ENCODE assay signal across 17 cellular contexts in genomic region chr11:35711173-35711910, GRCh38. TPM values are rescaled to one million over a fixed set of nuclear protein-coding genes. Genes with fewer than 3 reads are reported as not detected.
A peak's percentile ranks its signal among the peaks of the same experiment; 100 is the strongest.
DNase-seq lines count a peak whose midpoint lies in the region; ATAC-seq and TF ChIP-seq lines count a peak whose summit lies in the region.
"Had no signal": no experiment of that assay in that cellular context is flagged by ENCODE, and none has a peak within 500 bp of the region (broad histone marks: within the 10 kb centered on the region; RNA-seq: fewer than 3 reads in every experiment).

No MANE protein-coding gene starts in this region.

- H3K4me3 ChIP-seq in osteoblast (ENCODE audit: insufficient read depth, low read length) (no peak overlapping the region), gastrocnemius medialis (no peak overlapping the region)
- H3K4me3 ChIP-seq: left lung had no signal

- H3K4me2 ChIP-seq in osteoblast (ENCODE audit: insufficient read depth, low read length) = no peak overlapping the region

- H3K4me1 ChIP-seq in osteoblast (ENCODE audit: insufficient read depth, low read length) (peaks cover 3% of the 10 kb centered on the region), gastrocnemius medialis (peaks cover 3 to 10% of the 10 kb centered on the region in 2 donors)
- H3K4me1 ChIP-seq: left lung had no signal

- H3K27ac ChIP-seq in osteoblast (ENCODE audit: low read depth, low read length) = no peak overlapping the region
- H3K27ac ChIP-seq in gastrocnemius medialis = no peak overlapping the region
- H3K27ac ChIP-seq: left lung had no signal

- no peaks in the 10 kb centered on the region for H3K9me3 Mint-ChIP-seq in chondrocyte (ENCODE audit: low read depth)

- no peak overlapping the region for H3K27ac Mint-ChIP-seq in chondrocyte (ENCODE audit: unreplicated experiment)
- H3K27ac Mint-ChIP-seq: activated CD8-positive, alpha-beta T cell treated with anti-CD3 and anti-CD28 coated beads, Interleukin-2, amount 10 ng/mL, durations not matched to agents 7 days and 5 days; activated T-helper 17 cell treated with anti-CD3 and anti-CD28 coated beads, Interleukin-2, amount 50 U/mL, for 72 hours had no signal

- H2AFZ ChIP-seq in osteoblast (ENCODE audit: low read length) = no peak overlapping the region

- H3K4me1 Mint-ChIP-seq in chondrocyte (ENCODE audit: low read depth) = peaks cover 8% of the 10 kb centered on the region

- peaks cover 42% of the 10 kb centered on the region for H4K20me1 ChIP-seq in osteoblast (ENCODE audit: insufficient read depth, low read length)

- intact Hi-C loops in gastrocnemius medialis (cut with DNase I; ENCODE audit: low total_unique reads) = no loop called here

- DNase-seq in DMS 273 (lab: John Stamatoyannopoulos, UW; ENCODE audit: unreplicated experiment) (peak; percentile 12), DMS 273 treated with DMSO at 0.1 percent for 48 hours (lab: John Stamatoyannopoulos, UW) (no peak), NCI-H69 (lab: John Stamatoyannopoulos, UW) (peak; percentile 41), chondrocyte (ENCODE audit: low spot score) (no peak), osteoblast (ENCODE audit: insufficient read length, low spot score, missing footprints) (no peak), gastrocnemius medialis (no peak), OCI-M1 (lab: John Stamatoyannopoulos, UW) (no peak)
- DNase-seq in stimulated activated CD4-positive, alpha-beta T cell treated with anti-CD3 and anti-CD28 coated beads, Interleukin-4, amount 100 ng/mL, for 4 hours = no peak
- DNase-seq: 8988T; activated CD8-positive, alpha-beta T cell treated with anti-CD3 and anti-CD28 coated beads, Interleukin-2, amount 10 ng/mL, durations not matched to agents 7 days and 5 days; CD4-positive, alpha-beta memory T cell; GF-D8; left lung; naive thymus-derived CD8-positive, alpha-beta T cell; NCI-H1092 treated with DMSO at 0.1 percent for 48 hours; NCI-H2227 treated with DMSO at 0.1 percent for 48 hours had no signal

- no peak for ATAC-seq in gastrocnemius medialis
- ATAC-seq: activated CD8-positive, alpha-beta T cell treated with anti-CD3 and anti-CD28 coated beads, Interleukin-2, amount 10 ng/mL, durations not matched to agents 7 days and 5 days; activated T-helper 17 cell treated with anti-CD3 and anti-CD28 coated beads, Interleukin-2, amount 50 U/mL, for 72 hours; left lung; naive thymus-derived CD8-positive, alpha-beta T cell had no signal

- TF ChIP-seq CTCF in chondrocyte (IDR thresholded peaks at IDR 0.05) = peak; percentile 40
- TF ChIP-seq CTCF in osteoblast (IDR thresholded peaks at IDR 0.05; ENCODE audit: extremely low read depth, low read depth, low read length) = peak; percentile 13
- no peak for TF ChIP-seq CTCF in gastrocnemius medialis (IDR thresholded peaks at IDR 0.05 in 4 of 5, conservative IDR thresholded peaks at IDR 0.05 in 1 of 5)

- no peak for TF ChIP-seq POLR2A in gastrocnemius medialis (IDR thresholded peaks at IDR 0.05)

- in situ Hi-C loops in gastrocnemius medialis (cut with MboI; ENCODE audit: low sequenced_read_pairs in 4 of 4) = no loop called here

- no peaks in the 10 kb centered on the region for H3K27me3 Mint-ChIP-seq in chondrocyte (ENCODE audit: low read depth)
- H3K27me3 Mint-ChIP-seq: activated T-helper 17 cell treated with anti-CD3 and anti-CD28 coated beads, Interleukin-2, amount 50 U/mL, for 72 hours; CD4-positive, alpha-beta memory T cell; naive thymus-derived CD8-positive, alpha-beta T cell had no signal

- no peaks in the 10 kb centered on the region for H3K36me3 ChIP-seq in osteoblast (ENCODE audit: insufficient read depth, low read length)
- H3K36me3 ChIP-seq in gastrocnemius medialis = no peaks in the 10 kb centered on the region
- H3K36me3 ChIP-seq: left lung had no signal

- no peaks in the 10 kb centered on the region for H3K36me3 Mint-ChIP-seq in chondrocyte (ENCODE audit: low read depth)

- no peak overlapping the region for H3K4me3 Mint-ChIP-seq in chondrocyte (ENCODE audit: unreplicated experiment)
- H3K4me3 Mint-ChIP-seq: activated CD8-positive, alpha-beta T cell treated with anti-CD3 and anti-CD28 coated beads, Interleukin-2, amount 10 ng/mL, durations not matched to agents 7 days and 5 days; activated T-helper 17 cell treated with anti-CD3 and anti-CD28 coated beads, Interleukin-2, amount 50 U/mL, for 72 hours; CD4-positive, alpha-beta memory T cell; naive thymus-derived CD8-positive, alpha-beta T cell had no signal

- H3K27me3 ChIP-seq in osteoblast (ENCODE audit: insufficient read depth, low read length) (no peaks in the 10 kb centered on the region), gastrocnemius medialis (no peaks in the 10 kb centered on the region)
- H3K27me3 ChIP-seq: left lung had no signal

- H3K9me3 ChIP-seq in osteoblast (ENCODE audit: low read depth, low read length) (no peaks in the 10 kb centered on the region), gastrocnemius medialis (no peaks in the 10 kb centered on the region)
- H3K9me3 ChIP-seq: left lung had no signal

- H3K79me2 ChIP-seq in osteoblast (ENCODE audit: insufficient read depth, low read length) = peaks cover 29% of the 10 kb centered on the region

RNA-seq across cellular contexts. Expression of gene TRIM44, which starts 48.8 kb away (rescaled TPM):
- 62.7 to 74.6 TPM (median 68.7 TPM) in 3 replicates for total RNA-seq in chondrocyte
- total RNA-seq in osteoblast = 23.9 and 40.5 TPM in 2 replicates
- 10 to 100 TPM; 25.5 to 30.5 (median 26.2) TPM for total RNA-seq in gastrocnemius medialis

Comparison
In these comparisons a context has a peak if more than half of its experiments do, and no peak if none do; other contexts are left out.
1. DNase-seq: peak in DMS 273 (single experiment) and NCI-H69 (single experiment); none in DMS 273 treated with DMSO at 0.1 percent for 48 hours (single experiment), chondrocyte (single experiment), osteoblast (single experiment), stimulated activated CD4-positive, alpha-beta T cell treated with anti-CD3 and anti-CD28 coated beads, Interleukin-4, amount 100 ng/mL, for 4 hours (0 of 2), gastrocnemius medialis (0 of 2) and OCI-M1 (single experiment).
2. CTCF ChIP-seq: peak in chondrocyte (single experiment) and osteoblast (single experiment); none in gastrocnemius medialis (0 of 5).